ENCODE assay signal across 19 cellular contexts in the genomic region with DNA sequence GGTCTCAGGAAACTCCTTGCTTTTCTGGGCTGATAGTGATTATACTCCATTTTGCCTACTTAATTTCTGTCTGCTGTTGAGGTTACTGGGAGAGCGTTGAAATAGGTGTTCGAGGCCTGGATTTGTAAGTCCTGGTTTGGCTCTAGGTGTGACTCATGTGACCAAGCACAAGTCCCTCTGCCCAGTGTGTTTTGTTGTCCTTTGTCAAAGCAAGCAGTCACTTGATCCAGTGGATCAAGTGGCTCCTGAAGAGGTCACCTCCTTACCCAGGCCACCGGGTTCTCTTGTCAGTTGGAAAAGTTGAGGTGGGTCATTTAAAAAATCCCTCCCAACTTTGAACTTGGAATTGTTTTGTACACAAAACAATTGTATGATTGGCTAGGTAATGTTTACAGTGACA.
"Had no signal": no experiment of that assay in that cellular context is flagged by ENCODE, and none has a peak within 500 bp of the region (broad histone marks: within the 10 kb centered on the region; RNA-seq: fewer than 3 reads in every experiment).

No MANE protein-coding gene starts in this region.

- H3K36me3 ChIP-seq: colonic mucosa, neutrophil had no signal

- H3K9me3 Mint-ChIP-seq: memory B cell, natural killer cell had no signal

- H3K36me3 Mint-ChIP-seq: natural killer cell had no signal

- H3K4me3 Mint-ChIP-seq: activated CD4-positive, alpha-beta T cell treated with anti-CD3 and anti-CD28 coated beads, Interleukin-2, amount 10 ng/mL, durations not matched to agents 24 days and 14 days; activated CD8-positive, alpha-beta T cell treated with anti-CD3 and anti-CD28 coated beads, Interleukin-2, amount 10 ng/mL, durations not matched to agents 7 days and 5 days; memory B cell; natural killer cell had no signal

- H3K27ac ChIP-seq: body of pancreas, colonic mucosa, foreskin keratinocyte, neutrophil, upper lobe of left lung had no signal

- H3K27me3 ChIP-seq: body of pancreas, colonic mucosa, foreskin keratinocyte, neutrophil, upper lobe of left lung had no signal

- H3K27ac Mint-ChIP-seq: activated CD4-positive, alpha-beta T cell treated with anti-CD3 and anti-CD28 coated beads, Interleukin-2, amount 10 ng/mL, durations not matched to agents 24 days and 14 days; activated CD8-positive, alpha-beta T cell treated with anti-CD3 and anti-CD28 coated beads, Interleukin-2, amount 10 ng/mL, durations not matched to agents 7 days and 5 days; activated naive CD4-positive, alpha-beta T cell treated with anti-CD3 and anti-CD28 coated beads, Interleukin-2, amount 50 U/mL, for 72 hours; memory B cell; natural killer cell had no signal

- H3K9me3 ChIP-seq: body of pancreas, colonic mucosa, mucosa of descending colon, neutrophil, upper lobe of left lung had no signal

- H3K27me3 Mint-ChIP-seq: activated CD4-positive, alpha-beta T cell treated with anti-CD3 and anti-CD28 coated beads, Interleukin-2, amount 10 ng/mL, durations not matched to agents 24 days and 14 days; memory B cell had no signal

- H3K4me3 ChIP-seq: body of pancreas, colonic mucosa, mucosa of descending colon, upper lobe of left lung had no signal

- ATAC-seq: activated CD8-positive, alpha-beta T cell treated with anti-CD3 and anti-CD28 coated beads, Interleukin-2, amount 10 ng/mL, durations not matched to agents 7 days and 5 days; activated naive CD4-positive, alpha-beta T cell treated with anti-CD3 and anti-CD28 coated beads, Interleukin-2, amount 50 U/mL, for 72 hours; body of pancreas; foreskin keratinocyte; left colon; mucosa of descending colon; natural killer cell had no signal

- DNase-seq: activated CD4-positive, alpha-beta T cell treated with anti-CD3 and anti-CD28 coated beads, Interleukin-2, amount 10 ng/mL, durations not matched to agents 24 days and 14 days; activated CD4-positive, CD25-positive, alpha-beta regulatory T cell; activated CD8-positive, alpha-beta memory T cell treated with anti-CD3 and anti-CD28 coated beads, Interleukin-2, amount 50 U/mL, for 4 hours; activated CD8-positive, alpha-beta T cell treated with anti-CD3 and anti-CD28 coated beads, Interleukin-2, amount 10 ng/mL, durations not matched to agents 7 days and 5 days; activated gamma-delta T cell; activated T-cell treated with anti-CD3 and anti-CD28 coated beads, Interleukin-2, amount 50 U/mL, for 48 hours; body of pancreas; caudate nucleus; effector CD4-positive, alpha-beta T cell; foreskin keratinocyte; left colon; mucosa of descending colon; natural killer cell; stimulated activated CD4-positive, alpha-beta T cell treated with anti-CD3 and anti-CD28 coated beads, Interleukin-1b, Interleukin-23, amount 100 ng/mL, for 48 hours; upper lobe of left lung had no signal
